ENCODE assay signal across 9 cellular contexts in the genomic region with DNA sequence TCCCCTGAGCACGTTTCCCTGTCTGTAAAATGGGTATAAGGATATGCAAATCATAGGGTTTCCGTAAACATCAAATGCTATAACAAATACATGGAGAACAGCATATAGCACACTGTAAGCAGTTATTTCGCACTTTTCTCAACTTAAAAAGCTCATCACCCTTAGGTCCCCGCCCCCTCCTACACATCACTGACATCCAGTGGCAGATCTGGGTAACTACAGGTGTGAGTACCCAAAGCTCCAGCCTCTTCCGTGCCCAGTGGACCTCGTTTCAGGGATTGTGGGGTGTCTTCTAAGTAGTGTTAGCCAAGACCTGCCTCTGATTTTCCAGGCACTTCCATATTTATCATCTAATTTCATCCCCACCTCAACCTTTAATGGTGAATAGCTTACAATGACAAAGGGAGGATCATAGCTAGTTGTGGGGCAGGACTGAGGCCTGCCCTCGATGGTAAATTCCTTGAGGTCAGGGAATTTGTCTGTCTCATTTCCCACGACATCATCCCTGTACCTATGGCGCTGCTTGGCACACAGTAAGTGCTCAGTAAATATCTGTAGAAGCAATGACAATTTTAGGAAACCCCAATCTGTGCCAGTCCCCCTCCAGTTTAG.
DNase-seq lines count a peak whose midpoint lies in the region; ATAC-seq, FAIRE-seq and TF ChIP-seq lines count a peak whose summit lies in the region.
"Had no signal": no experiment of that assay in that cellular context is flagged by ENCODE, and none has a peak within 500 bp of the region (broad histone marks: within the 10 kb centered on the region; RNA-seq: fewer than 3 reads in every experiment).

No MANE protein-coding gene starts in this region.

- BruUV-seq in endothelial cell of umbilical vein (replicated peaks; lab: Mats Ljungman, UMichigan) = no TSS peak

- FAIRE-seq in endothelial cell of umbilical vein (lab: Jason Lieb, UNC) = peak; percentile 79
- FAIRE-seq: colon had no signal

- H3K27me3 ChIP-seq in SJCRH30 (no peaks in the 10 kb centered on the region), endothelial cell of umbilical vein (ENCODE audit: control insufficient read depth in 2 of 2, insufficient read depth in 2 of 2, low read length in 2 of 2) (no peaks in the 10 kb centered on the region)

- DNase-seq in NCI-H510A treated with DMSO at 0.1 percent for 48 hours (lab: John Stamatoyannopoulos, UW) (peak; percentile 34), NCI-H510A (lab: John Stamatoyannopoulos, UW) (no peak), SJCRH30 (peak; percentile 38 to 69), endothelial cell of umbilical vein (ENCODE audit: low read depth, low spot score) (peak; percentile 68), natural killer cell (no peak), activated gamma-delta T cell treated with Interleukin-2 at 50 U/mL for 16 hours (no peak)

- H3K27ac ChIP-seq in SJCRH30 (no peak overlapping the region), endothelial cell of umbilical vein (ENCODE audit: insufficient read depth, low read depth, low read length) (no peak overlapping the region)

- no peak overlapping the region for H3K4me3 ChIP-seq in SJCRH30
- no peak overlapping the region for H3K4me3 ChIP-seq in endothelial cell of umbilical vein (replicated peaks in 1 of 3; ENCODE audit: insufficient read depth in 1 of 3, low read depth in 1 of 3, low read length in 3 of 3)

- H3K4me3 Mint-ChIP-seq in natural killer cell = no peak overlapping the region

- no peaks in the 10 kb centered on the region for H3K9me1 ChIP-seq in endothelial cell of umbilical vein (replicated peaks; ENCODE audit: control insufficient read depth, extremely low read depth, insufficient read depth, low read length)

- peaks cover 0 to 2% of the 10 kb centered on the region in 2 donors for H3K27me3 Mint-ChIP-seq in natural killer cell (ENCODE audit: low read depth in 2 of 2)

- H3K4me2 ChIP-seq in endothelial cell of umbilical vein (ENCODE audit: insufficient read depth, low read length) = no peak overlapping the region

- H3K36me3 ChIP-seq in SJCRH30 (no peaks in the 10 kb centered on the region), endothelial cell of umbilical vein (ENCODE audit: control insufficient read depth in 2 of 2, extremely low read depth in 1 of 2, insufficient read depth in 2 of 2, low read length in 2 of 2) (no peaks in the 10 kb centered on the region)

- no peaks in the 10 kb centered on the region for H3K4me1 Mint-ChIP-seq in natural killer cell

- TF ChIP-seq POLR2A in endothelial cell of umbilical vein (IDR thresholded peaks at IDR 0.05; ENCODE audit: low read depth, low read length) = no peak

- peak; percentile 93 for ATAC-seq in GM19455 (IDR thresholded peaks at IDR 0.05; ENCODE audit: unreplicated experiment)
- ATAC-seq in HG03565 (IDR thresholded peaks at IDR 0.05; ENCODE audit: unreplicated experiment) = peak; percentile 76
- ATAC-seq in natural killer cell = peak in 2 of 3 donors; percentile 51 to 66

- POLR2A ChIA-PET in endothelial cell of umbilical vein (lab: Charles Lee) = interaction anchor here (0.9 kb wide), 1 partner anchor 485 kb away, joined by 4 read pairs; no protein-coding TSS in a partner anchor

- H3K4me1 ChIP-seq in SJCRH30 = no peaks in the 10 kb centered on the region
- peaks cover 9% of the 10 kb centered on the region for H3K4me1 ChIP-seq in endothelial cell of umbilical vein (ENCODE audit: control insufficient read depth, extremely low read depth, insufficient read depth, low read length)

- CTCF ChIA-PET in endothelial cell of umbilical vein (lab: Charles Lee) = interaction anchor here (0.6 to 8.5 kb wide), 54 partner anchors 9 to 458 kb away, joined by 3 to 213 read pairs (median 4); no protein-coding TSS in a partner anchor

- intact Hi-C loops in endothelial cell of umbilical vein (cut with micrococcal nuclease) (loop anchor here (1.0 kb wide), 3 partner anchors 37 to 455 kb away; no protein-coding TSS in a partner anchor), natural killer cell (cut with micrococcal nuclease) (no loop called here)

- dilution Hi-C loops in endothelial cell of umbilical vein (cut with MboI; ENCODE audit: extremely low pct_ligation_motif_present, low sequenced_read_pairs) = no loop called here

- no peak overlapping the region for H2AFZ ChIP-seq in endothelial cell of umbilical vein (ENCODE audit: low read depth, low read length)

- H3K9ac ChIP-seq in endothelial cell of umbilical vein (replicated peaks; ENCODE audit: extremely low read depth, insufficient read depth, low read length) = no peak overlapping the region

- H4K20me1 ChIP-seq in endothelial cell of umbilical vein (replicated peaks; ENCODE audit: control insufficient read depth, extremely low read depth, insufficient read depth, low read length) = no peaks in the 10 kb centered on the region

- H3K9me3 ChIP-seq in SJCRH30 (replicated peaks) (no peaks in the 10 kb centered on the region), endothelial cell of umbilical vein (replicated peaks; ENCODE audit: control insufficient read depth, insufficient read depth, low read length) (no peaks in the 10 kb centered on the region)

- H3K9me3 Mint-ChIP-seq in natural killer cell = no peaks in the 10 kb centered on the region

- TF ChIP-seq CTCF in endothelial cell of umbilical vein (IDR thresholded peaks at IDR 0.05; ENCODE audit: extremely low read depth in 1 of 2, insufficient read depth in 1 of 2, low read depth in 1 of 2, low read length in 2 of 2) (peak; percentile 78), natural killer cell (IDR thresholded peaks at IDR 0.05) (no peak)

- no peak overlapping the region for H3K27ac Mint-ChIP-seq in natural killer cell

- no peaks in the 10 kb centered on the region for H3K79me2 ChIP-seq in endothelial cell of umbilical vein (ENCODE audit: control insufficient read depth, insufficient read depth, low read length)

- H3K36me3 Mint-ChIP-seq in natural killer cell = no peaks in the 10 kb centered on the region

TF ChIP-seq in endothelial cell of umbilical vein, 7 proteins besides CTCF, POLR2A, EP300 and RAD21:
- TF ChIP-seq FOS (IDR thresholded peaks at IDR 0.05; ENCODE audit: borderline replicate concordance, insufficient read depth, low read length) = no peak
- TF ChIP-seq MYC (IDR thresholded peaks at IDR 0.05; ENCODE audit: low read depth, low read length) = no peak
- TF ChIP-seq JUN (IDR thresholded peaks at IDR 0.05; ENCODE audit: borderline replicate concordance, insufficient read depth, insufficient read length, low read depth) = no peak

Comparison
In these comparisons a context has a peak if more than half of its experiments do, and no peak if none do; other contexts are left out.
1. DNase-seq: peak in NCI-H510A treated with DMSO at 0.1 percent for 48 hours (single experiment), SJCRH30 (2 of 2) and endothelial cell of umbilical vein (single experiment); none in NCI-H510A (single experiment), natural killer cell (single experiment) and activated gamma-delta T cell treated with Interleukin-2 at 50 U/mL for 16 hours (single experiment).
2. Peak in every context shown above with its lines, with median percentiles within 50 percentile points of each other: ATAC-seq.